In the genomic region with DNA sequence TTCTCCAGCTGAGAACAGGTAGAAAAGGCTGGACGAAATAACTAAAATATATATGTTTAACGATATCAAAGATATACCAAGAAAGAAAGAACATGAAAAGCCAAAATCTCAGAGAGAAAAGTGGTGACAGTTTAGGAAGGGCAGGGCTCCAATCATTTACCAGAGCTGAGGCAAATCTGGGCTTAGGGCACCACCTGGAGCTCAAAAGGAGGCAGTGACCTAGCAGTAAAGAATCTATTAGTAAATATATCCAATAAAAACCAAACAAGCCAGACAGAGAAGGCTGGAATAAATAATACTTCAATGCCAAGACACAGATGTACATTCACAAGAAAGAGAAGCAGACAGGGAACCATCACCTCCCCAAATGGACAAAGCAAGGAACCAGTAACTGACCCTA, we compare ENCODE assay signal across 8 cellular contexts.
A peak's percentile ranks its signal among the peaks of the same experiment; 100 is the strongest.
DNase-seq lines count a peak whose midpoint lies in the region; ATAC-seq lines count a peak whose summit lies in the region.

No MANE protein-coding gene starts in this region.

- peaks cover 3% of the 10 kb centered on the region for H3K4me1 Mint-ChIP-seq in activated T-cell treated with anti-CD3 and anti-CD28 coated beads, Interleukin-2, amount 50 U/mL, for 24 hours (ENCODE audit: low read depth)

- no peak overlapping the region for H3K4me3 Mint-ChIP-seq in activated T-cell treated with anti-CD3 and anti-CD28 coated beads, Interleukin-2, amount 50 U/mL, for 24 hours

- DNase-seq in activated gamma-delta T cell treated with Interleukin-2 at 50 U/mL for 16 hours, result peak; percentile 40
- no peak for DNase-seq in activated gamma-delta T cell (lab: John Stamatoyannopoulos, UW)
- DNase-seq in NCI-H345 treated with DMSO at 0.1 percent for 48 hours (lab: John Stamatoyannopoulos, UW; ENCODE audit: unreplicated experiment), result peak; percentile 43
- DNase-seq in activated T-cell treated with anti-CD3 and anti-CD28 coated beads, Interleukin-2, amount 50 U/mL, for 24 hours, result peak; percentile 48
- peak; percentile 31 for DNase-seq in foreskin melanocyte
- peak; percentile 11 to 24 for DNase-seq in stimulated activated CD4-positive, alpha-beta T cell treated with anti-CD3 and anti-CD28 coated beads, Interleukin-12 subunit alpha, Interleukin-12 subunit beta, amount 100 ng/mL, for 24 hours (ENCODE audit: low read depth in 2 of 2)

- ATAC-seq in GM19452 (IDR thresholded peaks at IDR 0.05; ENCODE audit: unreplicated experiment) (no peak), GM18520 (IDR thresholded peaks at IDR 0.05; ENCODE audit: unreplicated experiment) (no peak)

- H3K27me3 Mint-ChIP-seq in activated T-cell treated with anti-CD3 and anti-CD28 coated beads, Interleukin-2, amount 50 U/mL, for 24 hours, result no peaks in the 10 kb centered on the region

- no peak overlapping the region for H3K27ac Mint-ChIP-seq in activated T-cell treated with anti-CD3 and anti-CD28 coated beads, Interleukin-2, amount 50 U/mL, for 24 hours

- H3K9me3 Mint-ChIP-seq in activated T-cell treated with anti-CD3 and anti-CD28 coated beads, Interleukin-2, amount 50 U/mL, for 24 hours, result peaks cover 12% of the 10 kb centered on the region

- no peaks in the 10 kb centered on the region for H3K36me3 Mint-ChIP-seq in activated T-cell treated with anti-CD3 and anti-CD28 coated beads, Interleukin-2, amount 50 U/mL, for 24 hours (ENCODE audit: low read depth)
